In genomic region chr1:184755226-184756065, GRCh38 we compare ENCODE assay signal across 8 cellular contexts. TPM values are rescaled to one million over a fixed set of nuclear protein-coding genes. Genes with fewer than 3 reads are reported as not detected.
A peak's percentile ranks its signal among the peaks of the same experiment; 100 is the strongest.
DNase-seq lines count a peak whose midpoint lies in the region; ATAC-seq and TF ChIP-seq lines count a peak whose summit lies in the region.

No MANE protein-coding gene starts in this region.

- no peak for TF ChIP-seq EP300 in suprapubic skin (IDR thresholded peaks at IDR 0.05)

- H3K9me3 ChIP-seq in cardiac muscle cell (ENCODE audit: low read depth) (no peaks in the 10 kb centered on the region), SJCRH30 (replicated peaks) (no peaks in the 10 kb centered on the region), suprapubic skin (no peaks in the 10 kb centered on the region)

- DNase-seq in cardiac muscle cell (ENCODE audit: low read depth in 1 of 2, low spot score in 1 of 2), result peak; percentile 23 to 52
- no peak for DNase-seq in cardiac septum (ENCODE audit: low spot score)
- no peak for DNase-seq in SJCRH30
- DNase-seq in choroid plexus epithelial cell (ENCODE audit: low read depth), result peak; percentile 62
- DNase-seq in lower leg skin (ENCODE audit: low spot score in 2 of 2), result no peak
- DNase-seq in suprapubic skin (ENCODE audit: low spot score in 2 of 2), result no peak

- intact Hi-C loops in cardiac septum (cut with DNase I) (loop anchor here (1.0 kb wide), 1 partner anchor 401 kb away; the partner anchor contains the start of gene TRMT1L), lower leg skin (cut with DNase I; ENCODE audit: low total_unique reads) (no loop called here)

- H3K4me1 ChIP-seq in cardiac muscle cell (ENCODE audit: low read depth) (peaks cover 5% of the 10 kb centered on the region), SJCRH30 (0 out of 2 replicates have a peak, but pooled peaks cover 3% of the 10 kb centered on the region), suprapubic skin (peaks cover 27% of the 10 kb centered on the region)

- H3K27me3 ChIP-seq in cardiac muscle cell (peaks cover 6% of the 10 kb centered on the region), SJCRH30 (no peaks in the 10 kb centered on the region), suprapubic skin (no peaks in the 10 kb centered on the region)

- TF ChIP-seq CTCF in cardiac muscle cell (IDR thresholded peaks at IDR 0.05; ENCODE audit: low read depth, low read length) (no peak), choroid plexus epithelial cell (conservative IDR thresholded peaks at IDR 0.05; ENCODE audit: low read depth, low read length) (no peak), lower leg skin (IDR thresholded peaks at IDR 0.05) (no peak), suprapubic skin (IDR thresholded peaks at IDR 0.05) (no peak)

- H3K36me3 ChIP-seq in cardiac muscle cell (no peaks in the 10 kb centered on the region), SJCRH30 (no peaks in the 10 kb centered on the region), suprapubic skin (no peaks in the 10 kb centered on the region)

- TF ChIP-seq POLR2A in lower leg skin (IDR thresholded peaks at IDR 0.05) (no peak), suprapubic skin (IDR thresholded peaks at IDR 0.05) (no peak)

- H3K4me3 ChIP-seq in cardiac muscle cell (peak overlapping the region; percentile 49), SJCRH30 (peak overlapping the region; percentile 96), choroid plexus epithelial cell (ENCODE audit: low read depth, low read length) (peak overlapping the region; percentile 99), lower leg skin (ENCODE audit: low read depth, poor library complexity, severe bottlenecking) (peak overlapping the region; percentile 41), suprapubic skin (peak overlapping the region; percentile 85)

- WGBS in lower leg skin, 2 donors, result 3 to 5% methylated on average over 27 of the region's 27 CpGs
- 6% methylated on average over 27 of the region's 27 CpGs for WGBS in suprapubic skin

- H3K27ac ChIP-seq in cardiac muscle cell (no peak overlapping the region), SJCRH30 (peak overlapping the region; percentile 18; the same call in 1 of the 2 replicates), suprapubic skin (peak overlapping the region; percentile 90)

- ATAC-seq in HG02884 (IDR thresholded peaks at IDR 0.05; ENCODE audit: unreplicated experiment) (peak; percentile 5), GM18520 (IDR thresholded peaks at IDR 0.05; ENCODE audit: unreplicated experiment) (no peak)

RNA-seq across cellular contexts. Expression of gene EDEM3, which starts 0.8 kb away (rescaled TPM):
- total RNA-seq in cardiac muscle cell (26.1 and 36.7 TPM in 2 replicates), cardiac septum (18.5 TPM), lower leg skin (10 to 100 TPM; 15.1 to 26.5 (median 18.2) TPM), suprapubic skin (10 to 100 TPM; 19.4 to 55.7 (median 28.7) TPM)
- 14.6 and 15.6 TPM in 2 replicates for polyA plus RNA-seq in cardiac muscle cell
- total RNA-seq in SJCRH30 (2014; rRNA removed; shearing (Covaris generic)), result 12.1 and 12.7 TPM in 2 replicates

Comparison
In these comparisons a context has a peak if more than half of its experiments do, and no peak if none do; other contexts are left out.
1. DNase-seq: peak in cardiac muscle cell (2 of 2) and choroid plexus epithelial cell (single experiment); none in cardiac septum (single experiment), SJCRH30 (0 of 2), lower leg skin (0 of 2) and suprapubic skin (0 of 2).
2. H3K4me3 ChIP-seq: peak in every context shown above with its lines; median percentile 99 in choroid plexus epithelial cell; 96 in SJCRH30; 85 in suprapubic skin; 49 in cardiac muscle cell; 41 in lower leg skin.